ENCODE assay signal across 8 cellular contexts in genomic region chr13:44917589-44918322, GRCh38.
DNase-seq lines count a peak whose midpoint lies in the region; ATAC-seq and TF ChIP-seq lines count a peak whose summit lies in the region.

No MANE protein-coding gene starts in this region.

- peak overlapping the region; percentile 61 for H3K4me3 ChIP-seq in choroid plexus epithelial cell (ENCODE audit: low read depth, low read length)
- H3K4me3 ChIP-seq in kidney epithelial cell (ENCODE audit: low read depth, low read length): peak overlapping the region; percentile 42

- H3K36me3 ChIP-seq in kidney epithelial cell (ENCODE audit: control insufficient read depth, insufficient read depth, low read length): no peaks in the 10 kb centered on the region

- peak; percentile 78 for ATAC-seq in GM19035 (IDR thresholded peaks at IDR 0.05; ENCODE audit: unreplicated experiment)
- peak; percentile 92 for ATAC-seq in HG03354 (IDR thresholded peaks at IDR 0.05; ENCODE audit: poor library complexity, severe bottlenecking, unreplicated experiment)

- DNase-seq in AG20443 (ENCODE audit: low spot score): peak; percentile 85
- peak; percentile 14 for DNase-seq in NCI-H510A (lab: John Stamatoyannopoulos, UW)
- peak; percentile 91 to 93 for DNase-seq in activated CD4-positive, alpha-beta T cell treated with anti-CD3 and anti-CD28 coated beads for 24 hours (ENCODE audit: low read depth in 2 of 2)
- peak; percentile 98 for DNase-seq in choroid plexus epithelial cell (ENCODE audit: low read depth)
- DNase-seq in kidney epithelial cell (ENCODE audit: low read depth): peak; percentile 86
- peak; percentile 92 to 94 for DNase-seq in stimulated activated CD4-positive, alpha-beta T cell treated with anti-CD3 and anti-CD28 coated beads, Interleukin-15, amount 100 ng/mL, for 1 hour (ENCODE audit: low read depth in 1 of 2, low spot score in 1 of 2)

- H3K27me3 ChIP-seq in kidney epithelial cell (ENCODE audit: control insufficient read depth, insufficient read depth, low read length): no peaks in the 10 kb centered on the region

- peak; percentile 52 for TF ChIP-seq CTCF in choroid plexus epithelial cell (conservative IDR thresholded peaks at IDR 0.05; ENCODE audit: low read depth, low read length)
- TF ChIP-seq CTCF in kidney epithelial cell (IDR thresholded peaks at IDR 0.05; ENCODE audit: insufficient read depth, low read length, poor library complexity, severe bottlenecking): peak; percentile 49

Comparison
In these comparisons a context has a peak if more than half of its experiments do, and no peak if none do; other contexts are left out.
1. Peak in every context shown above with its lines: DNase-seq, ATAC-seq and H3K4me3 ChIP-seq.
2. DNase-seq: peak in every context shown above with its lines; median percentile 98 in choroid plexus epithelial cell; 93 in stimulated activated CD4-positive, alpha-beta T cell treated with anti-CD3 and anti-CD28 coated beads, Interleukin-15, amount 100 ng/mL, for 1 hour; 92 in activated CD4-positive, alpha-beta T cell treated with anti-CD3 and anti-CD28 coated beads for 24 hours; 86 in kidney epithelial cell; 85 in AG20443; 14 in NCI-H510A.